21 cellular contexts compared by ENCODE assay signal in the genomic region with DNA sequence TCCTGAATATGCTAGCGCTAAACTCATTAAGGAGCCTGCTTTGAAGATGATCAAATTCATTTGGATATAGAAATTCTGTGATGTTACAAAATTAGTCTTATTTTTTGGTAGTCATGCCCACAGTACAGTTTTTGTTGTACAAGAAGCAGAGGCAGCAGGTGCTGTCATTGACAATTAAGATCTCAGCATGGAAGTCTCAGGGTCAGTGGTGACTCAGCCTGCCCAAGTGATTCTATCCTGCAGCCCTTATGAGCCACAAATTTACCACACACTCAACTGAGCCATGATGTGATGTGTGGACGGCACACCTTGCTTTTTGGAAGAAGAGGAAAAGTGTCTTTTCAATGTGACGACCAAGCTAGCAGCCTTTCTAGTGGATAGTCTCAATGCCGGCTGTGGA.
"Had no signal": no experiment of that assay in that cellular context is flagged by ENCODE, and none has a peak within 500 bp of the region (broad histone marks: within the 10 kb centered on the region; RNA-seq: fewer than 3 reads in every experiment).

No MANE protein-coding gene starts in this region.

- H3K9me3 ChIP-seq: psoas muscle, right lobe of liver, spleen, thoracic aorta, transverse colon had no signal

- H3K79me2 ChIP-seq: hepatocyte had no signal

- DNase-seq: cortex of kidney; dorsolateral prefrontal cortex; effector CD8-positive, alpha-beta T cell; foreskin melanocyte; head of caudate nucleus; kidney; mesendoderm; naive thymus-derived CD4-positive, alpha-beta T cell; psoas muscle; retina; right lobe of liver; spleen; stimulated activated CD4-positive, alpha-beta T cell treated with anti-CD3 and anti-CD28 coated beads, Interleukin-15, amount 100 ng/mL, for 24 hours; stimulated activated CD4-positive, alpha-beta T cell treated with anti-CD3 and anti-CD28 coated beads, Interleukin-1b, Interleukin-23, amount 100 ng/mL, for 48 hours; stimulated activated CD4-positive, alpha-beta T cell treated with anti-CD3 and anti-CD28 coated beads, Interleukin-4, amount 100 ng/mL, for 24 hours; transverse colon had no signal

- H3K27me3 ChIP-seq: dorsolateral prefrontal cortex, hepatocyte, neutrophil, right lobe of liver, spleen, transverse colon had no signal

- H3K4me3 Mint-ChIP-seq: naive thymus-derived CD4-positive, alpha-beta T cell; stimulated activated memory B cell treated with anti-CD40 and anti-IgM and Interleukin-4, amounts not matched to agents 10 μg/mL and 1 μg/mL and 100 μg/mL, for 72 hours; stimulated activated naive CD8-positive, alpha-beta T cell treated with anti-CD3 and anti-CD28 coated beads, Interleukin-15, Interleukin-2, amounts not matched to agents 100 ng/mL and 50 ng/mL, for 24 hours had no signal

- H2AFZ ChIP-seq: hepatocyte had no signal

- H3K27ac Mint-ChIP-seq: stimulated activated memory B cell treated with anti-CD40 and anti-IgM and Interleukin-4, amounts not matched to agents 10 μg/mL and 1 μg/mL and 100 μg/mL, for 72 hours; stimulated activated naive CD8-positive, alpha-beta T cell treated with anti-CD3 and anti-CD28 coated beads, Interleukin-15, Interleukin-2, amounts not matched to agents 100 ng/mL and 50 ng/mL, for 24 hours had no signal

- H3K4me1 ChIP-seq: psoas muscle, spleen, transverse colon had no signal

- H3K4me1 Mint-ChIP-seq: stimulated activated memory B cell treated with anti-CD40 and anti-IgM and Interleukin-4, amounts not matched to agents 10 μg/mL and 1 μg/mL and 100 μg/mL, for 72 hours had no signal

- H3K36me3 Mint-ChIP-seq: stimulated activated memory B cell treated with anti-CD40 and anti-IgM and Interleukin-4, amounts not matched to agents 10 μg/mL and 1 μg/mL and 100 μg/mL, for 72 hours had no signal

- H3K27me3 Mint-ChIP-seq: naive thymus-derived CD4-positive, alpha-beta T cell; stimulated activated memory B cell treated with anti-CD40 and anti-IgM and Interleukin-4, amounts not matched to agents 10 μg/mL and 1 μg/mL and 100 μg/mL, for 72 hours; stimulated activated naive CD8-positive, alpha-beta T cell treated with anti-CD3 and anti-CD28 coated beads, Interleukin-15, Interleukin-2, amounts not matched to agents 100 ng/mL and 50 ng/mL, for 24 hours had no signal

- ATAC-seq: naive thymus-derived CD4-positive, alpha-beta T cell; psoas muscle; right lobe of liver; stimulated activated memory B cell treated with anti-CD40 and anti-IgM and Interleukin-4, amounts not matched to agents 10 μg/mL and 1 μg/mL and 100 μg/mL, for 72 hours had no signal

- H3K4me2 ChIP-seq: hepatocyte had no signal

- H3K27ac ChIP-seq: dorsolateral prefrontal cortex, hepatocyte, neutrophil, psoas muscle, right lobe of liver, spleen, thoracic aorta, transverse colon had no signal

- H3K4me3 ChIP-seq: dorsolateral prefrontal cortex, hepatocyte, psoas muscle, right lobe of liver, spleen, thoracic aorta, transverse colon had no signal

- H3K9me3 Mint-ChIP-seq: stimulated activated memory B cell treated with anti-CD40 and anti-IgM and Interleukin-4, amounts not matched to agents 10 μg/mL and 1 μg/mL and 100 μg/mL, for 72 hours; stimulated activated naive CD8-positive, alpha-beta T cell treated with anti-CD3 and anti-CD28 coated beads, Interleukin-15, Interleukin-2, amounts not matched to agents 100 ng/mL and 50 ng/mL, for 24 hours had no signal
